11 cellular contexts compared by ENCODE assay signal in genomic region chr1:155466996-155467395, GRCh38.
DNase-seq lines count a peak whose midpoint lies in the region; ATAC-seq and TF ChIP-seq lines count a peak whose summit lies in the region.
"Had no signal": no experiment of that assay in that cellular context is flagged by ENCODE, and none has a peak within 500 bp of the region (broad histone marks: within the 10 kb centered on the region; RNA-seq: fewer than 3 reads in every experiment).

No MANE protein-coding gene starts in this region.

- CTCF ChIA-PET in activated naive CD4-positive, alpha-beta T cell treated with anti-CD3 and anti-CD28 coated beads, Interleukin-2, amount 10 ng/mL, durations not matched to agents 7 days and 5 days (lab: Charles Lee), result interaction anchor here (0.6 to 1.2 kb wide), 5 partner anchors 10 to 216 kb away, joined by 3 to 4 read pairs (median 3); no protein-coding TSS in a partner anchor
- CTCF ChIA-PET in activated B cell treated with CpG ODN at 0.5 μM for 24 hours (lab: Charles Lee), result interaction anchor here (0.6 to 1.4 kb wide), 2 partner anchors 37 to 125 kb away, joined by 3 to 5 read pairs; no protein-coding TSS in a partner anchor

- H3K27me3 ChIP-seq in gastroesophageal sphincter, result no peaks in the 10 kb centered on the region
- H3K27me3 ChIP-seq: heart right ventricle had no signal

- TF ChIP-seq POLR2A in gastroesophageal sphincter (IDR thresholded peaks at IDR 0.05), result no peak

- H3K27ac ChIP-seq in gastroesophageal sphincter, result no peak overlapping the region

- no peak for DNase-seq in activated naive CD4-positive, alpha-beta T cell treated with anti-CD3 and anti-CD28 coated beads, Interleukin-2, amount 10 ng/mL, durations not matched to agents 7 days and 5 days
- DNase-seq in activated naive CD4-positive, alpha-beta T cell treated with anti-CD3 and anti-CD28 coated beads, Interleukin-2, amount 50 U/mL, for 16 hours, result no peak
- DNase-seq in activated B cell treated with CpG ODN at 0.5 μM for 24 hours (no peak), germinal center (ENCODE audit: low spot score) (no peak), hippocampal formation (lab: John Stamatoyannopoulos, UW) (no peak)
- DNase-seq in stimulated activated naive CD8-positive, alpha-beta T cell treated with anti-CD3 and anti-CD28 coated beads, Interleukin-15, amount 100 ng/mL, for 72 hours, result no peak
- DNase-seq: heart right ventricle, NCI-H1048 had no signal

- no peak for TF ChIP-seq CTCF in activated B cell treated with CpG ODN at 0.5 μM for 24 hours (IDR thresholded peaks at IDR 0.05)
- no peak for TF ChIP-seq CTCF in gastroesophageal sphincter (IDR thresholded peaks at IDR 0.05)

- peak overlapping the region; percentile 76 for H3K27ac Mint-ChIP-seq in activated naive CD4-positive, alpha-beta T cell treated with anti-CD3 and anti-CD28 coated beads, Interleukin-2, amount 10 ng/mL, durations not matched to agents 7 days and 5 days
- H3K27ac Mint-ChIP-seq in activated B cell treated with CpG ODN at 0.5 μM for 24 hours, result peak overlapping the region; percentile 86
- peak overlapping the region; percentile 44 to 63 for H3K27ac Mint-ChIP-seq in stimulated activated naive CD8-positive, alpha-beta T cell treated with anti-CD3 and anti-CD28 coated beads, Interleukin-15, amount 100 ng/mL, for 72 hours
- H3K27ac Mint-ChIP-seq: progenitor cell of endocrine pancreas had no signal

- POLR2A ChIA-PET in activated B cell treated with CpG ODN at 0.5 μM for 24 hours (lab: Charles Lee), result interaction anchor here (0.6 to 1.3 kb wide), 4 partner anchors 33 to 873 kb away, joined by 3 to 9 read pairs (median 6); no protein-coding TSS in a partner anchor

- H3K4me3 Mint-ChIP-seq in activated naive CD4-positive, alpha-beta T cell treated with anti-CD3 and anti-CD28 coated beads, Interleukin-2, amount 10 ng/mL, durations not matched to agents 7 days and 5 days, result no peak overlapping the region
- H3K4me3 Mint-ChIP-seq in activated B cell treated with CpG ODN at 0.5 μM for 24 hours, result no peak overlapping the region
- peak overlapping the region in 1 of 2 donors; percentile 45 for H3K4me3 Mint-ChIP-seq in stimulated activated naive CD8-positive, alpha-beta T cell treated with anti-CD3 and anti-CD28 coated beads, Interleukin-15, amount 100 ng/mL, for 72 hours

- no peak overlapping the region for H3K4me3 ChIP-seq in gastroesophageal sphincter
- H3K4me3 ChIP-seq: heart right ventricle had no signal

- peaks cover 0 to 12% of the 10 kb centered on the region in 2 donors for H3K36me3 ChIP-seq in gastroesophageal sphincter

- no peak for TF ChIP-seq EP300 in gastroesophageal sphincter (IDR thresholded peaks at IDR 0.05)

- no peak for ATAC-seq in activated B cell treated with CpG ODN at 0.5 μM for 24 hours (ENCODE audit: low read depth)
- ATAC-seq in gastroesophageal sphincter, result peak; percentile 43
- no peak for ATAC-seq in stimulated activated naive CD8-positive, alpha-beta T cell treated with anti-CD3 and anti-CD28 coated beads, Interleukin-15, amount 100 ng/mL, for 72 hours
- no peak for ATAC-seq in GM21447 (IDR thresholded peaks at IDR 0.05; ENCODE audit: unreplicated experiment)

- peaks cover 47% of the 10 kb centered on the region for H3K36me3 Mint-ChIP-seq in activated naive CD4-positive, alpha-beta T cell treated with anti-CD3 and anti-CD28 coated beads, Interleukin-2, amount 10 ng/mL, durations not matched to agents 7 days and 5 days
- peaks cover 26% of the 10 kb centered on the region for H3K36me3 Mint-ChIP-seq in activated B cell treated with CpG ODN at 0.5 μM for 24 hours (ENCODE audit: low read depth)

- H3K9me3 ChIP-seq in gastroesophageal sphincter, result peaks cover 0 to 9% (median 0%) of the 10 kb centered on the region in 3 donors

- no peaks in the 10 kb centered on the region for H3K27me3 Mint-ChIP-seq in activated naive CD4-positive, alpha-beta T cell treated with anti-CD3 and anti-CD28 coated beads, Interleukin-2, amount 10 ng/mL, durations not matched to agents 7 days and 5 days
- no peaks in the 10 kb centered on the region for H3K27me3 Mint-ChIP-seq in activated B cell treated with CpG ODN at 0.5 μM for 24 hours
- H3K27me3 Mint-ChIP-seq in stimulated activated naive CD8-positive, alpha-beta T cell treated with anti-CD3 and anti-CD28 coated beads, Interleukin-15, amount 100 ng/mL, for 72 hours, result no peaks in the 10 kb centered on the region
- H3K27me3 Mint-ChIP-seq: progenitor cell of endocrine pancreas had no signal

- peaks cover 9% of the 10 kb centered on the region for H3K9me3 Mint-ChIP-seq in activated naive CD4-positive, alpha-beta T cell treated with anti-CD3 and anti-CD28 coated beads, Interleukin-2, amount 10 ng/mL, durations not matched to agents 7 days and 5 days
- peaks cover 5% of the 10 kb centered on the region for H3K9me3 Mint-ChIP-seq in activated B cell treated with CpG ODN at 0.5 μM for 24 hours
- H3K9me3 Mint-ChIP-seq in stimulated activated naive CD8-positive, alpha-beta T cell treated with anti-CD3 and anti-CD28 coated beads, Interleukin-15, amount 100 ng/mL, for 72 hours, result peaks cover 7 to 9% of the 10 kb centered on the region in 2 donors

- H3K4me1 ChIP-seq in gastroesophageal sphincter, result peaks cover 0 to 22% (median 5%) of the 10 kb centered on the region in 3 donors

- H3K4me1 Mint-ChIP-seq in activated naive CD4-positive, alpha-beta T cell treated with anti-CD3 and anti-CD28 coated beads, Interleukin-2, amount 10 ng/mL, durations not matched to agents 7 days and 5 days, result peaks cover 28% of the 10 kb centered on the region
- H3K4me1 Mint-ChIP-seq in activated B cell treated with CpG ODN at 0.5 μM for 24 hours, result peaks cover 58% of the 10 kb centered on the region
- peaks cover 49% of the 10 kb centered on the region for H3K4me1 Mint-ChIP-seq in stimulated activated naive CD8-positive, alpha-beta T cell treated with anti-CD3 and anti-CD28 coated beads, Interleukin-15, amount 100 ng/mL, for 72 hours

- intact Hi-C loops in activated B cell treated with CpG ODN at 0.5 μM for 24 hours (cut with micrococcal nuclease), result loop anchor here (5.0 kb wide), 1 partner anchor 35 kb away; no protein-coding TSS in a partner anchor
